Comparison of ENCODE assay signal across 1 cellular context in genomic region chr7:133436014-133436428, GRCh38.
TF ChIP-seq lines count a peak whose summit lies in the region.

No MANE protein-coding gene starts in this region.

TF ChIP-seq in HEK293, 187 proteins besides CTCF, POLR2A, EP300 and RAD21 (continued from another document):
- TF ChIP-seq, protein P1, sequence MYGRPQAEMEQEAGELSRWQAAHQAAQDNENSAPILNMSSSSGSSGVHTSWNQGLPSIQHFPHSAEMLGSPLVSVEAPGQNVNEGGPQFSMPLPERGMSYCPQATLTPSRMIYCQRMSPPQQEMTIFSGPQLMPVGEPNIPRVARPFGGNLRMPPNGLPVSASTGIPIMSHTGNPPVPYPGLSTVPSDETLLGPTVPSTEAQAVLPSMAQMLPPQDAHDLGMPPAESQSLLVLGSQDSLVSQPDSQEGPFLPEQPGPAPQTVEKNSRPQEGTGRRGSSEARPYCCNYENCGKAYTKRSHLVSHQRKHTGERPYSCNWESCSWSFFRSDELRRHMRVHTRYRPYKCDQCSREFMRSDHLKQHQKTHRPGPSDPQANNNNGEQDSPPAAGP (tag by site-specific recombination; IDR thresholded peaks at IDR 0.05): no peak
- TF ChIP-seq ZNF558 (tag by site-specific recombination; IDR thresholded peaks at IDR 0.05) (peak; percentile 71; the same call in 1 of the 2 replicates), ZNF596 (tag by site-specific recombination; IDR thresholded peaks at IDR 0.05) (no peak), ZNF280C (tag by site-specific recombination; IDR thresholded peaks at IDR 0.05) (no peak), SETDB1 (IDR thresholded peaks at IDR 0.05; ENCODE audit: insufficient read length, low read length) (no peak), OSR2 (tag by site-specific recombination; IDR thresholded peaks at IDR 0.05) (no peak), ZNF510 (tag by site-specific recombination; IDR thresholded peaks at IDR 0.05; ENCODE audit: insufficient replicate concordance) (no peak), ZNF530 (tag by site-specific recombination; IDR thresholded peaks at IDR 0.05; ENCODE audit: low read depth) (no peak), KLF10 (tag by site-specific recombination; IDR thresholded peaks at IDR 0.05) (no peak), ZNF175 (tag by site-specific recombination; IDR thresholded peaks at IDR 0.05) (no peak), ZFP37 (tag by site-specific recombination; IDR thresholded peaks at IDR 0.05) (no peak), ZNF239 (tag by site-specific recombination; IDR thresholded peaks at IDR 0.05) (no peak), ZNF324 (tag by site-specific recombination; IDR thresholded peaks at IDR 0.05) (no peak), BCL6B (tag by site-specific recombination; IDR thresholded peaks at IDR 0.05) (no peak), ZNF350 (tag by site-specific recombination; IDR thresholded peaks at IDR 0.05) (no peak), ZNF585B (tag by site-specific recombination; IDR thresholded peaks at IDR 0.05) (no peak), ZNF221 (tag by site-specific recombination; IDR thresholded peaks at IDR 0.05; ENCODE audit: borderline replicate concordance) (no peak), ZNF629 (tag by site-specific recombination; IDR thresholded peaks at IDR 0.05) (no peak), ZNF610 (tag by site-specific recombination; IDR thresholded peaks at IDR 0.05; ENCODE audit: borderline replicate concordance) (no peak), ZNF248 (tag by site-specific recombination; IDR thresholded peaks at IDR 0.05) (no peak), ZNF777 (tag by site-specific recombination; IDR thresholded peaks at IDR 0.05; ENCODE audit: borderline replicate concordance) (no peak), ZNF580 (tag by site-specific recombination; IDR thresholded peaks at IDR 0.05) (peak; percentile 34; the same call in 1 of the 2 replicates), ZSCAN4 (tag by site-specific recombination; IDR thresholded peaks at IDR 0.05) (peak; percentile 13; the same call in 1 of the 2 replicates), ZNF623 (tag by site-specific recombination; IDR thresholded peaks at IDR 0.05) (no peak)
- TF ChIP-seq, protein P2, sequence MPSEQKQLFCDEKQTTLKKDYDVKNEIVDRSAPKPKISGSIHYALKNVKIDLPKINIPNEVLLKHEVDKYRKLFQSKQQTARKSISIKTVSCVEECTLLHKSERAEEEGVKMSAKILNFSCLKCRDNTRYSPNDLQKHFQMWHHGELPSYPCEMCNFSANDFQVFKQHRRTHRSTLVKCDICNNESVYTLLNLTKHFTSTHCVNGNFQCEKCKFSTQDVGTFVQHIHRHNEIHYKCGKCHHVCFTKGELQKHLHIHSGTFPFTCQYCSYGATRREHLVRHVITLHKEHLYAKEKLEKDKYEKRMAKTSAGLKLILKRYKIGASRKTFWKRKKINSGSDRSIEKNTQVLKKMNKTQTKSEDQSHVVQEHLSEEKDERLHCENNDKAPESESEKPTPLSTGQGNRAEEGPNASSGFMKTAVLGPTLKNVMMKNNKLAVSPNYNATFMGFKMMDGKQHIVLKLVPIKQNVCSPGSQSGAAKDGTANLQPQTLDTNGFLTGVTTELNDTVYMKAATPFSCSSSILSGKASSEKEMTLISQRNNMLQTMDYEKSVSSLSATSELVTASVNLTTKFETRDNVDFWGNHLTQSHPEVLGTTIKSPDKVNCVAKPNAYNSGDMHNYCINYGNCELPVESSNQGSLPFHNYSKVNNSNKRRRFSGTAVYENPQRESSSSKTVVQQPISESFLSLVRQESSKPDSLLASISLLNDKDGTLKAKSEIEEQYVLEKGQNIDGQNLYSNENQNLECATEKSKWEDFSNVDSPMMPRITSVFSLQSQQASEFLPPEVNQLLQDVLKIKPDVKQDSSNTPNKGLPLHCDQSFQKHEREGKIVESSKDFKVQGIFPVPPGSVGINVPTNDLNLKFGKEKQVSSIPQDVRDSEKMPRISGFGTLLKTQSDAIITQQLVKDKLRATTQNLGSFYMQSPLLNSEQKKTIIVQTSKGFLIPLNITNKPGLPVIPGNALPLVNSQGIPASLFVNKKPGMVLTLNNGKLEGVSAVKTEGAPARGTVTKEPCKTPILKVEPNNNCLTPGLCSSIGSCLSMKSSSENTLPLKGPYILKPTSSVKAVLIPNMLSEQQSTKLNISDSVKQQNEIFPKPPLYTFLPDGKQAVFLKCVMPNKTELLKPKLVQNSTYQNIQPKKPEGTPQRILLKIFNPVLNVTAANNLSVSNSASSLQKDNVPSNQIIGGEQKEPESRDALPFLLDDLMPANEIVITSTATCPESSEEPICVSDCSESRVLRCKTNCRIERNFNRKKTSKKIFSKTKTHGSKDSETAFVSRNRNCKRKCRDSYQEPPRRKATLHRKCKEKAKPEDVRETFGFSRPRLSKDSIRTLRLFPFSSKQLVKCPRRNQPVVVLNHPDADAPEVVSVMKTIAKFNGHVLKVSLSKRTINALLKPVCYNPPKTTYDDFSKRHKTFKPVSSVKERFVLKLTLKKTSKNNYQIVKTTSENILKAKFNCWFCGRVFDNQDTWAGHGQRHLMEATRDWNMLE (tag by site-specific recombination; conservative IDR thresholded peaks at IDR 0.05; ENCODE audit: low read depth): peak; percentile 54
- TF ChIP-seq, protein P3, sequence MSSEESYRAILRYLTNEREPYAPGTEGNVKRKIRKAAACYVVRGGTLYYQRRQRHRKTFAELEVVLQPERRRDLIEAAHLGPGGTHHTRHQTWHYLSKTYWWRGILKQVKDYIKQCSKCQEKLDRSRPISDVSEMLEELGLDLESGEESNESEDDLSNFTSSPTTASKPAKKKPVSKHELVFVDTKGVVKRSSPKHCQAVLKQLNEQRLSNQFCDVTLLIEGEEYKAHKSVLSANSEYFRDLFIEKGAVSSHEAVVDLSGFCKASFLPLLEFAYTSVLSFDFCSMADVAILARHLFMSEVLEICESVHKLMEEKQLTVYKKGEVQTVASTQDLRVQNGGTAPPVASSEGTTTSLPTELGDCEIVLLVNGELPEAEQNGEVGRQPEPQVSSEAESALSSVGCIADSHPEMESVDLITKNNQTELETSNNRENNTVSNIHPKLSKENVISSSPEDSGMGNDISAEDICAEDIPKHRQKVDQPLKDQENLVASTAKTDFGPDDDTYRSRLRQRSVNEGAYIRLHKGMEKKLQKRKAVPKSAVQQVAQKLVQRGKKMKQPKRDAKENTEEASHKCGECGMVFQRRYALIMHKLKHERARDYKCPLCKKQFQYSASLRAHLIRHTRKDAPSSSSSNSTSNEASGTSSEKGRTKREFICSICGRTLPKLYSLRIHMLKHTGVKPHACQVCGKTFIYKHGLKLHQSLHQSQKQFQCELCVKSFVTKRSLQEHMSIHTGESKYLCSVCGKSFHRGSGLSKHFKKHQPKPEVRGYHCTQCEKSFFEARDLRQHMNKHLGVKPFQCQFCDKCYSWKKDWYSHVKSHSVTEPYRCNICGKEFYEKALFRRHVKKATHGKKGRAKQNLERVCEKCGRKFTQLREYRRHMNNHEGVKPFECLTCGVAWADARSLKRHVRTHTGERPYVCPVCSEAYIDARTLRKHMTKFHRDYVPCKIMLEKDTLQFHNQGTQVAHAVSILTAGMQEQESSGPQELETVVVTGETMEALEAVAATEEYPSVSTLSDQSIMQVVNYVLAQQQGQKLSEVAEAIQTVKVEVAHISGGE (tag by site-specific recombination; conservative IDR thresholded peaks at IDR 0.05; ENCODE audit: low read depth): no peak
- TF ChIP-seq, protein P4, sequence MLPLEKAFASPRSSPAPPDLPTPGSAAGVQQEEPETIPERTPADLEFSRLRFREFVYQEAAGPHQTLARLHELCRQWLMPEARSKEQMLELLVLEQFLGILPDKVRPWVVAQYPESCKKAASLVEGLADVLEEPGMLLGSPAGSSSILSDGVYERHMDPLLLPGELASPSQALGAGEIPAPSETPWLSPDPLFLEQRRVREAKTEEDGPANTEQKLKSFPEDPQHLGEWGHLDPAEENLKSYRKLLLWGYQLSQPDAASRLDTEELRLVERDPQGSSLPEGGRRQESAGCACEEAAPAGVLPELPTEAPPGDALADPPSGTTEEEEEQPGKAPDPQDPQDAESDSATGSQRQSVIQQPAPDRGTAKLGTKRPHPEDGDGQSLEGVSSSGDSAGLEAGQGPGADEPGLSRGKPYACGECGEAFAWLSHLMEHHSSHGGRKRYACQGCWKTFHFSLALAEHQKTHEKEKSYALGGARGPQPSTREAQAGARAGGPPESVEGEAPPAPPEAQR (tag by site-specific recombination; IDR thresholded peaks at IDR 0.05): peak; percentile 68; the same call in 1 of the 2 replicates
